In the genomic region with DNA sequence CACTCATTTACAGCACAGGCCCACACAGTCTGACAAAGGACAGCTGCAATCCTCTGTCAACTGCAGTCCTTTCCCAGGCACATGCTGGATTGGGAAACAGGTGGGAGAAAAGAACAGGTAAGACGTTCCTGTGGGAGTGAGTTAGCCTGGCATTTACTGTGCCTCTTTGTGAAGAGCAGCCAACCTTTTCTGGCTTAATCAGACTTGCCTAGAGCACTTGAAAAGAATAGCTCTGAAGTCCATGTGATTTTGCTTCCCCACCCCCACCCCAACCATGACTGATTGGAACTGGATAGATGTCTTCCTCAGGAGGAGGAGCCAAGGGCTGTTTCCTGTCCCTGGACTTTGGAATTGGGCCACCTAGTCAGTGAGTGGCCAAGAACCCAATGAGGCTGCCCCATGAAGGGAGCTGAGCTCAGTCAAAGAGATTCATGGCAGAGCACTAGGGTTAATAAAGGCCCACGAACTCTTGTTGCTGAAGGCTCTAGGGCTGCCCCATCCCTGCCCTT, we compare ENCODE assay signal across 16 cellular contexts. TPM values are rescaled to one million over a fixed set of nuclear protein-coding genes. Genes with fewer than 3 reads are reported as not detected.
DNase-seq lines count a peak whose midpoint lies in the region; ATAC-seq and TF ChIP-seq lines count a peak whose summit lies in the region.
"Had no signal": no experiment of that assay in that cellular context is flagged by ENCODE, and none has a peak within 500 bp of the region (broad histone marks: within the 10 kb centered on the region; RNA-seq: fewer than 3 reads in every experiment).

No MANE protein-coding gene starts in this region.

- H3K4me1 ChIP-seq in mammary epithelial cell (ENCODE audit: insufficient read depth, low read length) (no peaks in the 10 kb centered on the region), IMR-90 (ENCODE audit: control insufficient read depth, insufficient read depth, low read length) (no peaks in the 10 kb centered on the region), prostate gland (replicated peaks) (no peaks in the 10 kb centered on the region)

- no peaks in the 10 kb centered on the region for H3K9me3 ChIP-seq in mammary epithelial cell (replicated peaks; ENCODE audit: insufficient read depth, low read length)
- no peaks in the 10 kb centered on the region for H3K9me3 ChIP-seq in IMR-90 (ENCODE audit: control insufficient read depth, insufficient read depth, low read length)
- H3K9me3 ChIP-seq in prostate gland = no peaks in the 10 kb centered on the region

- CTCF ChIA-PET in MCF 10A (lab: Yijun Ruan, JAX) (interaction anchor here (0.6 to 1.0 kb wide), 2 partner anchors 31 to 281 kb away, joined by 3 to 5 read pairs; no protein-coding TSS in a partner anchor), mammary epithelial cell (lab: Charles Lee; ENCODE audit: low non-redundant PET) (no interaction called here), IMR-90 (lab: Yijun Ruan, JAX) (no interaction called here)

- no peak overlapping the region for H3K4ac ChIP-seq in IMR-90 (ENCODE audit: low read depth, low read length)

- DNase-seq in MCF 10A (ENCODE audit: unreplicated experiment) = peak; percentile 25
- no peak for DNase-seq in mammary epithelial cell
- no peak for DNase-seq in IMR-90
- peak; percentile 6 for DNase-seq in foreskin melanocyte
- DNase-seq in prostate gland (ENCODE audit: low spot score) = no peak
- DNase-seq in cortex of kidney (lab: John Stamatoyannopoulos, UW) = no peak
- DNase-seq in mesenteric fat pad (ENCODE audit: low spot score) = no peak
- DNase-seq in activated CD4-positive, alpha-beta T cell treated with anti-CD3 and anti-CD28 coated beads for 48 hours = no peak
- DNase-seq: CD4-positive, alpha-beta memory T cell; MV-4-11; NCI-H1417; NCI-H1930; NCI-H446; NCI-H69 had no signal

- H3K23ac ChIP-seq in IMR-90 (ENCODE audit: low read depth, low read length) = no peak overlapping the region

- H3K27me3 ChIP-seq in mammary epithelial cell (ENCODE audit: insufficient read depth, low read length) = no peaks in the 10 kb centered on the region
- peaks cover 19% of the 10 kb centered on the region for H3K27me3 ChIP-seq in IMR-90 (ENCODE audit: control insufficient read depth, insufficient read depth, low read length)
- no peaks in the 10 kb centered on the region for H3K27me3 ChIP-seq in prostate gland (replicated peaks; ENCODE audit: insufficient read depth)

- TF ChIP-seq POLR2A in IMR-90 (IDR thresholded peaks at IDR 0.05; ENCODE audit: low read depth, low read length) (no peak), prostate gland (IDR thresholded peaks at IDR 0.05) (no peak)

- no peak overlapping the region for H3K4me3 Mint-ChIP-seq in MCF 10A (ENCODE audit: unreplicated experiment)
- H3K4me3 Mint-ChIP-seq: CD4-positive, alpha-beta memory T cell had no signal

- peaks cover under 1% of the 10 kb centered on the region for H3K79me2 ChIP-seq in mammary epithelial cell (ENCODE audit: insufficient read depth, low read length)

- H3K4me3 ChIP-seq in mammary epithelial cell (replicated peaks in 1 of 3; ENCODE audit: insufficient read depth in 1 of 3, low read depth in 2 of 3, low read length in 3 of 3) (no peak overlapping the region), IMR-90 (ENCODE audit: insufficient read depth, low read depth, low read length) (no peak overlapping the region), prostate gland (no peak overlapping the region)

- no TSS peak for BruUV-seq in MCF 10A (replicated peaks; lab: Mats Ljungman, UMichigan)
- BruUV-seq in mammary epithelial cell (replicated peaks; lab: Mats Ljungman, UMichigan) = no TSS peak
- BruUV-seq in IMR-90 (replicated peaks; lab: Mats Ljungman, UMichigan) = no TSS peak

- no peak overlapping the region for H4K5ac ChIP-seq in IMR-90 (ENCODE audit: low read depth, low read length)

- H3K56ac ChIP-seq in IMR-90 (ENCODE audit: extremely low read depth, insufficient read depth, low read length) = no peak overlapping the region

- no peak overlapping the region for H4K8ac ChIP-seq in IMR-90 (ENCODE audit: low read depth in 2 of 2, low read length in 2 of 2)

- H3K9ac ChIP-seq in mammary epithelial cell (ENCODE audit: insufficient read depth, low read length) = no peak overlapping the region
- H3K9ac ChIP-seq in IMR-90 (ENCODE audit: low read depth, low read length) = no peak overlapping the region

- H2BK15ac ChIP-seq in IMR-90 (ENCODE audit: low read depth, low read length) = no peak overlapping the region

- dilution Hi-C loops in mammary epithelial cell (cut with HindIII; ENCODE audit: low sequenced_read_pairs) (no loop called here), IMR-90 (cut with HindIII; ENCODE audit: low sequenced_read_pairs, unreplicated experiment) (no loop called here)

- no peak overlapping the region for H2BK5ac ChIP-seq in IMR-90 (ENCODE audit: low read depth, low read length, poor library complexity, severe bottlenecking)

- in situ Hi-C loops in mammary epithelial cell (cut with MboI; ENCODE audit: low sequenced_read_pairs in 2 of 2) (no loop called here), IMR-90 (cut with MboI; ENCODE audit: low sequenced_read_pairs) (no loop called here)

- H3K27ac ChIP-seq in mammary epithelial cell (ENCODE audit: insufficient read depth, low read depth, low read length) (no peak overlapping the region), IMR-90 (ENCODE audit: insufficient read depth, low read length) (no peak overlapping the region), prostate gland (peak overlapping the region; percentile 83 to 87)
- H3K27ac ChIP-seq: 22Rv1 had no signal

- no peak overlapping the region for H2BK120ac ChIP-seq in IMR-90 (ENCODE audit: low read depth, low read length)

- no peak for TF ChIP-seq RAD21 in IMR-90 (IDR thresholded peaks at IDR 0.05; ENCODE audit: low read length)

- no peak overlapping the region for H2AFZ ChIP-seq in mammary epithelial cell (ENCODE audit: low read depth, low read length)
- no peak overlapping the region for H2AFZ ChIP-seq in IMR-90 (replicated peaks; ENCODE audit: low read length, poor library complexity)

- no peaks in the 10 kb centered on the region for H3K79me1 ChIP-seq in IMR-90 (ENCODE audit: low read depth in 1 of 2, low read length in 2 of 2)

- no peak overlapping the region for H3K18ac ChIP-seq in IMR-90 (ENCODE audit: low read depth, low read length)

- 40% methylated on average over 2 of the region's 2 CpGs for WGBS in mammary epithelial cell (ENCODE audit: low coverage, missing lambda C conversion rate)
- no CpG with 5 or more reads among the region's 2 CpGs for WGBS in IMR-90 (ENCODE audit: extremely low coverage in 2 of 2, insufficient read length in 1 of 2), 2 experiments
- 77% methylated on average over 2 of the region's 2 CpGs for WGBS in prostate gland

- no peak overlapping the region for H4K91ac ChIP-seq in IMR-90 (ENCODE audit: insufficient read depth, low read depth, low read length)

- peaks cover 10% of the 10 kb centered on the region for H3K4me1 Mint-ChIP-seq in MCF 10A (ENCODE audit: insufficient read depth, unreplicated experiment)

- no peaks in the 10 kb centered on the region for H4K20me1 ChIP-seq in mammary epithelial cell (ENCODE audit: insufficient read depth, low read length)
- H4K20me1 ChIP-seq in IMR-90 (ENCODE audit: insufficient read depth, low read length) = no peaks in the 10 kb centered on the region

- no peak overlapping the region for H2AK5ac ChIP-seq in IMR-90 (ENCODE audit: low read depth, low read length)

- H2AK9ac ChIP-seq in IMR-90 (replicated peaks; ENCODE audit: low read depth, low read length, poor library complexity) = peak overlapping the region; percentile 35

- H3K27ac Mint-ChIP-seq in MCF 10A (ENCODE audit: low read depth, unreplicated experiment) = no peak overlapping the region
- H3K27ac Mint-ChIP-seq: CD4-positive, alpha-beta memory T cell had no signal

- no peaks in the 10 kb centered on the region for H3K36me3 Mint-ChIP-seq in MCF 10A (ENCODE audit: insufficient read depth, unreplicated experiment)

- H3K36me3 ChIP-seq in mammary epithelial cell (ENCODE audit: insufficient read depth, low read length) (no peaks in the 10 kb centered on the region), IMR-90 (ENCODE audit: control insufficient read depth, insufficient read depth, low read length) (no peaks in the 10 kb centered on the region), prostate gland (no peaks in the 10 kb centered on the region)

- H3K4me2 ChIP-seq in mammary epithelial cell (ENCODE audit: insufficient read depth, low read depth, low read length) (no peak overlapping the region), IMR-90 (ENCODE audit: low read depth, low read length) (no peak overlapping the region)

- no peaks in the 10 kb centered on the region for H3K9me3 Mint-ChIP-seq in MCF 10A (ENCODE audit: unreplicated experiment)
- H3K9me3 Mint-ChIP-seq: CD4-positive, alpha-beta memory T cell had no signal

- H3K9me1 ChIP-seq in IMR-90 (ENCODE audit: insufficient read depth, low read length) = no peaks in the 10 kb centered on the region

- no peak overlapping the region for H2BK20ac ChIP-seq in IMR-90 (ENCODE audit: low read depth, low read length)

- POLR2A ChIA-PET in MCF 10A (lab: Yijun Ruan, JAX) (no interaction called here), IMR-90 (lab: Charles Lee; ENCODE audit: unreplicated experiment) (no interaction called here)

- no peaks in the 10 kb centered on the region for H3K27me3 Mint-ChIP-seq in MCF 10A (ENCODE audit: insufficient read depth, unreplicated experiment)

- no peak overlapping the region for H3K14ac ChIP-seq in IMR-90 (replicated peaks; ENCODE audit: low read depth, low read length)

- no peak for ATAC-seq in IMR-90 (ENCODE audit: low read depth)
- ATAC-seq: HCT116 had no signal

- no peak for TF ChIP-seq CTCF in MCF 10A (IDR thresholded peaks at IDR 0.05; ENCODE audit: unreplicated experiment)
- no peak for TF ChIP-seq CTCF in mammary epithelial cell (conservative IDR thresholded peaks at IDR 0.05 in 1 of 2, IDR thresholded peaks at IDR 0.05 in 1 of 2; ENCODE audit: extremely low read depth in 1 of 2, insufficient read depth in 1 of 2, low read depth in 1 of 2, low read length in 2 of 2)
- TF ChIP-seq CTCF in IMR-90 (conservative IDR thresholded peaks at IDR 0.05; ENCODE audit: low read depth, low read length) = no peak
- TF ChIP-seq CTCF in prostate gland (IDR thresholded peaks at IDR 0.05) = no peak

- intact Hi-C loops in MCF 10A (cut with micrococcal nuclease) = no loop called here
- intact Hi-C loops in mammary epithelial cell (cut with micrococcal nuclease) = loop anchor here (2.0 kb wide), 1 partner anchor 45 kb away; no protein-coding TSS in a partner anchor
- intact Hi-C loops in IMR-90 (cut with micrococcal nuclease) = no loop called here
- intact Hi-C loops in prostate gland (cut with DNase I) = no loop called here

RNA-seq across cellular contexts. Expression of gene TMEM41A, which starts 4.7 kb away (rescaled TPM):
- total RNA-seq in MCF 10A (2022) (15.3 and 20.0 TPM in 2 replicates), mammary epithelial cell (10 to 100 TPM; 17.7 to 18.6 TPM), IMR-90 (2012; rRNA removed) (10.6 and 11.9 TPM in 2 replicates), prostate gland (10 to 100 TPM; 16.4 to 24.5 TPM), mesenteric fat pad (17.9 TPM)
- polyA plus RNA-seq in mammary epithelial cell (21.0 TPM), IMR-90 (2012; rRNA removed) (12.0 and 12.5 TPM in 2 replicates)
- polyA minus RNA-seq in mammary epithelial cell = 24.2 TPM
- 5.7 and 6.8 TPM in 2 replicates for polyA plus RNA-seq in IMR-90 (2012; cell fraction: cytosol; rRNA removed)
- 3.0 and 8.6 TPM in 2 replicates for polyA plus RNA-seq in IMR-90 (2012; cell fraction: nucleus; rRNA removed; ENCODE audit: low replicate concordance)

RNA-seq across cellular contexts. Expression of gene LIPH, which starts 48.9 kb away (rescaled TPM):
- total RNA-seq in MCF 10A (2022) = 0.07 and 0.32 TPM in 2 replicates
- total RNA-seq in mammary epithelial cell = under 1 TPM; 0.38 to 0.50 TPM
- 0.18 TPM for polyA plus RNA-seq in mammary epithelial cell
- polyA minus RNA-seq in mammary epithelial cell = not detected
- 0.28 and 0.36 TPM in 2 replicates for total RNA-seq in IMR-90 (2012; rRNA removed)
- polyA plus RNA-seq in IMR-90 (2012; rRNA removed) = 0.17 and 0.27 TPM in 2 replicates
- 0.07 and 0.10 TPM in 2 replicates for polyA plus RNA-seq in IMR-90 (2012; cell fraction: cytosol; rRNA removed)
- polyA plus RNA-seq in IMR-90 (2012; cell fraction: nucleus; rRNA removed; ENCODE audit: low replicate concordance) = 0.05 and 0.26 TPM in 2 replicates
- 10 to 100 TPM; 17.0 to 19.6 TPM for total RNA-seq in prostate gland
- total RNA-seq in mesenteric fat pad = 0.48 TPM
- total RNA-seq: CD4-positive, alpha-beta memory T cell had no signal
- polyA plus RNA-seq: CD4-positive, alpha-beta memory T cell had no signal

Comparison
In these comparisons a context has a peak if more than half of its experiments do, and no peak if none do; other contexts are left out.
1. DNase-seq: peak in MCF 10A (single experiment) and foreskin melanocyte (single experiment); none in mammary epithelial cell (single experiment), IMR-90 (single experiment), prostate gland (single experiment), cortex of kidney (single experiment), mesenteric fat pad (single experiment) and activated CD4-positive, alpha-beta T cell treated with anti-CD3 and anti-CD28 coated beads for 48 hours (single experiment).
2. H3K27ac ChIP-seq: peak in prostate gland (2 of 2); none in mammary epithelial cell (single experiment) and IMR-90 (single experiment).
3. RNA of gene LIPH, which starts 48.9 kb away (total RNA-seq): 17.0 to 19.6 TPM in prostate gland; 0.38 to 0.50 TPM in mammary epithelial cell, 0.48 TPM in mesenteric fat pad (single experiment), 0.28 to 0.36 TPM in IMR-90 and 0.07 to 0.32 TPM in MCF 10A; every median in the first group is over 10 times any median in the second.